ENCODE assay signal across 22 cellular contexts in genomic region chr6:42220754-42221153, GRCh38. TPM values are rescaled to one million over a fixed set of nuclear protein-coding genes. Genes with fewer than 3 reads are reported as not detected.
DNase-seq lines count a peak whose midpoint lies in the region; ATAC-seq, FAIRE-seq and TF ChIP-seq lines count a peak whose summit lies in the region.
"Had no signal": no experiment of that assay in that cellular context is flagged by ENCODE, and none has a peak within 500 bp of the region (broad histone marks: within the 10 kb centered on the region; RNA-seq: fewer than 3 reads in every experiment).

No MANE protein-coding gene starts in this region.

- H4K12ac ChIP-seq in trophoblast cell (ENCODE audit: low read depth, low read length), result no peak overlapping the region

- no peak for ATAC-seq in activated T-cell treated with anti-CD3 and anti-CD28 coated beads, Interleukin-2, amount 50 U/mL, for 72 hours (replicated peaks in 1 of 2)
- no peak for ATAC-seq in activated T-cell treated with anti-CD3 and anti-CD28 coated beads, Interleukin-2, amount 50 U/mL, for 4 hours

- peak overlapping the region; percentile 2 for H3K27ac Mint-ChIP-seq in activated T-cell treated with anti-CD3 and anti-CD28 coated beads, Interleukin-2, amount 50 U/mL, for 72 hours
- peak overlapping the region; percentile 5 for H3K27ac Mint-ChIP-seq in astrocyte (ENCODE audit: unreplicated experiment)
- H3K27ac Mint-ChIP-seq: CD14-positive monocyte had no signal

- H3K9me3 ChIP-seq in HEK293 (ENCODE audit: control insufficient read depth, insufficient read depth, low read depth, low read length) (no peaks in the 10 kb centered on the region), astrocyte (ENCODE audit: insufficient read depth, low read depth, low read length) (no peaks in the 10 kb centered on the region), trophoblast cell (ENCODE audit: insufficient read depth, low read depth, low read length) (peaks cover 1% of the 10 kb centered on the region)

- H3K4me2 ChIP-seq in astrocyte (ENCODE audit: low read length) (no peak overlapping the region), trophoblast cell (ENCODE audit: low read length) (no peak overlapping the region)

- H4K91ac ChIP-seq in trophoblast cell (ENCODE audit: low read depth, low read length), result peak overlapping the region; percentile 5

- peak overlapping the region in 1 of 2 donors; percentile 5 for H3K4me3 Mint-ChIP-seq in activated T-cell treated with anti-CD3 and anti-CD28 coated beads, Interleukin-2, amount 50 U/mL, for 72 hours
- H3K4me3 Mint-ChIP-seq in activated T-cell treated with anti-CD3 and anti-CD28 coated beads, Interleukin-2, amount 50 U/mL, for 4 hours, result no peak overlapping the region
- H3K4me3 Mint-ChIP-seq in astrocyte (ENCODE audit: unreplicated experiment), result no peak overlapping the region
- H3K4me3 Mint-ChIP-seq: CD14-positive monocyte had no signal

- H3K36me3 Mint-ChIP-seq in activated T-cell treated with anti-CD3 and anti-CD28 coated beads, Interleukin-2, amount 50 U/mL, for 72 hours (ENCODE audit: insufficient read depth in 2 of 2), result peaks cover 3 to 4% of the 10 kb centered on the region in 2 donors
- H3K36me3 Mint-ChIP-seq in activated T-cell treated with anti-CD3 and anti-CD28 coated beads, Interleukin-2, amount 50 U/mL, for 4 hours (ENCODE audit: insufficient read depth), result peaks cover 3% of the 10 kb centered on the region
- H3K36me3 Mint-ChIP-seq in astrocyte (ENCODE audit: low read depth, unreplicated experiment), result no peaks in the 10 kb centered on the region

- no peak overlapping the region for H2BK120ac ChIP-seq in trophoblast cell (ENCODE audit: insufficient read depth, low read length, poor library complexity)

- CTCF ChIA-PET in HEK293 (lab: Yijun Ruan, JAX), result interaction anchor here (0.6 kb wide), 2 partner anchors 316 to 337 kb away, joined by 3 to 4 read pairs; no protein-coding TSS in a partner anchor

- DNase-seq in activated T-cell treated with anti-CD3 and anti-CD28 coated beads, Interleukin-2, amount 50 U/mL, for 72 hours, result peak in 1 of 2 donors; percentile 28
- DNase-seq in activated T-cell treated with anti-CD3 and anti-CD28 coated beads, Interleukin-2, amount 50 U/mL, for 4 hours, result no peak
- DNase-seq in astrocyte (ENCODE audit: low read depth) (no peak), trophoblast cell (no peak), SHP77 (lab: John Stamatoyannopoulos, UW) (no peak), D341Med (ENCODE audit: low spot score) (no peak)
- DNase-seq: ACHN, AML-193, COR-L47, DMS53, IMR-90, NCI-H1417, NCI-H187 treated with DMSO at 0.1 percent for 48 hours, NCI-H446, NCI-H69 had no signal

- peak overlapping the region; percentile 3 for H2BK12ac ChIP-seq in trophoblast cell (ENCODE audit: low read length)

- H3K23ac ChIP-seq in trophoblast cell (ENCODE audit: low read length), result no peak overlapping the region

- H3K9me3 Mint-ChIP-seq in activated T-cell treated with anti-CD3 and anti-CD28 coated beads, Interleukin-2, amount 50 U/mL, for 72 hours, result no peaks in the 10 kb centered on the region
- H3K9me3 Mint-ChIP-seq in activated T-cell treated with anti-CD3 and anti-CD28 coated beads, Interleukin-2, amount 50 U/mL, for 4 hours, result no peaks in the 10 kb centered on the region
- H3K9me3 Mint-ChIP-seq in astrocyte (ENCODE audit: unreplicated experiment), result no peaks in the 10 kb centered on the region

- no peak overlapping the region for H3K14ac ChIP-seq in trophoblast cell (ENCODE audit: low read length)

- H2AFZ ChIP-seq in astrocyte (ENCODE audit: low read depth, low read length), result no peak overlapping the region
- no peak overlapping the region for H2AFZ ChIP-seq in trophoblast cell (ENCODE audit: insufficient read depth, low read length, poor library complexity)

- TF ChIP-seq CTCF in HEK293 (tag by site-specific recombination; IDR thresholded peaks at IDR 0.05) (no peak), astrocyte (IDR thresholded peaks at IDR 0.05; ENCODE audit: insufficient read depth, low read depth, low read length) (no peak)

- peaks cover 49% of the 10 kb centered on the region for H3K4me1 Mint-ChIP-seq in activated T-cell treated with anti-CD3 and anti-CD28 coated beads, Interleukin-2, amount 50 U/mL, for 72 hours (ENCODE audit: low read depth)
- peaks cover 27% of the 10 kb centered on the region for H3K4me1 Mint-ChIP-seq in activated T-cell treated with anti-CD3 and anti-CD28 coated beads, Interleukin-2, amount 50 U/mL, for 4 hours (ENCODE audit: low read depth)
- peaks cover 17% of the 10 kb centered on the region for H3K4me1 Mint-ChIP-seq in astrocyte (ENCODE audit: low read depth, unreplicated experiment)

- H3K79me2 ChIP-seq in astrocyte (ENCODE audit: insufficient read depth, low read length) (peaks cover 13% of the 10 kb centered on the region), trophoblast cell (ENCODE audit: control insufficient read depth, insufficient read depth, low read length, poor library complexity) (no peaks in the 10 kb centered on the region)

- H2BK5ac ChIP-seq in trophoblast cell (ENCODE audit: low read depth, low read length, poor library complexity), result no peak overlapping the region

- POLR2A ChIA-PET in HEK293 (lab: Yijun Ruan, JAX), result no interaction called here

- H4K20me1 ChIP-seq in astrocyte (ENCODE audit: insufficient read depth, low read length), result no peaks in the 10 kb centered on the region

- no peak overlapping the region for H4K8ac ChIP-seq in trophoblast cell (ENCODE audit: low read depth, low read length)

- no peak overlapping the region for H3K18ac ChIP-seq in trophoblast cell (ENCODE audit: low read length)

- H3K4me1 ChIP-seq in HEK293 (ENCODE audit: control insufficient read depth, insufficient read depth, low read length) (peaks cover 6% of the 10 kb centered on the region; the same call in 1 of the 2 replicates), astrocyte (ENCODE audit: insufficient read depth, low read length) (peaks cover 16% of the 10 kb centered on the region), trophoblast cell (ENCODE audit: control insufficient read depth in 1 of 2, insufficient read depth in 2 of 2, low read length in 2 of 2) (no peaks in the 10 kb centered on the region)

- H3K4me3 ChIP-seq in HEK293 (ENCODE audit: low read depth, low read length) (no peak overlapping the region), astrocyte (ENCODE audit: insufficient read depth, low read depth, low read length) (no peak overlapping the region), trophoblast cell (ENCODE audit: low read depth, low read length) (no peak overlapping the region)
- H3K4me3 ChIP-seq: SK-N-MC had no signal

- H3K36me3 ChIP-seq in HEK293 (ENCODE audit: control insufficient read depth in 2 of 2, insufficient read depth in 1 of 2, low read length in 2 of 2), result no peaks in the 10 kb centered on the region; a peak in 1 of 3 replicates
- no peaks in the 10 kb centered on the region for H3K36me3 ChIP-seq in astrocyte (ENCODE audit: insufficient read depth, low read length)
- H3K36me3 ChIP-seq in trophoblast cell (ENCODE audit: control insufficient read depth in 1 of 2, insufficient read depth in 2 of 2, low read length in 2 of 2), result no peaks in the 10 kb centered on the region

- WGBS in trophoblast cell (ENCODE audit: extremely low coverage, insufficient coverage, insufficient read length), result no CpG with 5 or more reads among the region's 7 CpGs

- no peak overlapping the region for H3K9ac ChIP-seq in astrocyte (ENCODE audit: low read length)
- no peak overlapping the region for H3K9ac ChIP-seq in trophoblast cell (ENCODE audit: low read length)

- H3K27me3 Mint-ChIP-seq in activated T-cell treated with anti-CD3 and anti-CD28 coated beads, Interleukin-2, amount 50 U/mL, for 72 hours (ENCODE audit: low read depth), result no peaks in the 10 kb centered on the region
- no peaks in the 10 kb centered on the region for H3K27me3 Mint-ChIP-seq in activated T-cell treated with anti-CD3 and anti-CD28 coated beads, Interleukin-2, amount 50 U/mL, for 4 hours (ENCODE audit: low read depth)
- no peaks in the 10 kb centered on the region for H3K27me3 Mint-ChIP-seq in astrocyte (ENCODE audit: low read depth, unreplicated experiment)

- FAIRE-seq in astrocyte (lab: Jason Lieb, UNC), result no peak
- FAIRE-seq: GM19239, H54 had no signal

- H3K27ac ChIP-seq in HEK293 (ENCODE audit: extremely low read depth, low read depth, low read length), result no peak overlapping the region
- no peak overlapping the region for H3K27ac ChIP-seq in astrocyte (ENCODE audit: low read depth, low read length)
- no peak overlapping the region for H3K27ac ChIP-seq in trophoblast cell (ENCODE audit: low read depth, low read length)
- H3K27ac ChIP-seq: SK-N-MC had no signal

- H3K27me3 ChIP-seq in astrocyte (ENCODE audit: insufficient read depth, low read length) (no peaks in the 10 kb centered on the region), trophoblast cell (ENCODE audit: insufficient read depth, low read length) (no peaks in the 10 kb centered on the region)

- peak overlapping the region; percentile 46 for H2AK5ac ChIP-seq in trophoblast cell (ENCODE audit: low read length)

- H3K4ac ChIP-seq in trophoblast cell (ENCODE audit: low read depth, low read length), result no peak overlapping the region

- H3K79me1 ChIP-seq in trophoblast cell (ENCODE audit: low read length), result peaks cover 2% of the 10 kb centered on the region

TF ChIP-seq in HEK293, 187 proteins besides CTCF, POLR2A, EP300 and RAD21:
- TF ChIP-seq ZNF341 (tag by site-specific recombination; IDR thresholded peaks at IDR 0.05; ENCODE audit: low read depth) (peak; percentile 58), MEIS1 (CRISPR knock-in tag; IDR thresholded peaks at IDR 0.05; ENCODE audit: borderline replicate concordance) (no peak), ZNF544 (tag by site-specific recombination; IDR thresholded peaks at IDR 0.05) (no peak)

RNA-seq across cellular contexts. Expression of gene MRPS10, which starts 3.1 kb away (rescaled TPM):
- total RNA-seq in activated T-cell treated with anti-CD3 and anti-CD28 coated beads, Interleukin-2, amount 50 U/mL, for 72 hours, result 10 to 100 TPM; 39.0 to 39.8 TPM
- 10 to 100 TPM; 49.7 to 54.1 (median 52.1) TPM for total RNA-seq in activated T-cell treated with anti-CD3 and anti-CD28 coated beads, Interleukin-2, amount 50 U/mL, for 4 hours
- total RNA-seq in astrocyte, result 32.1 and 32.5 TPM in 2 replicates
- 21.6 and 21.9 TPM in 2 replicates for polyA plus RNA-seq in trophoblast cell (2013)

RNA-seq across cellular contexts. Expression of gene GUCA1B, which starts 26.0 kb away (rescaled TPM):
- total RNA-seq in activated T-cell treated with anti-CD3 and anti-CD28 coated beads, Interleukin-2, amount 50 U/mL, for 72 hours, result 1 to 10 TPM; 4.8 to 6.5 TPM
- total RNA-seq in activated T-cell treated with anti-CD3 and anti-CD28 coated beads, Interleukin-2, amount 50 U/mL, for 4 hours, result 1 to 10 TPM in 2 of 3 donors, under 1 TPM in 1; 0.47 to 1.8 (median 1.2) TPM
- 2.0 and 2.3 TPM in 2 replicates for total RNA-seq in astrocyte
- polyA plus RNA-seq in trophoblast cell (2013), result 0.32 and 0.42 TPM in 2 replicates

RNA-seq across cellular contexts. Expression of gene GUCA1A, which starts 47.6 kb away (rescaled TPM):
- total RNA-seq in activated T-cell treated with anti-CD3 and anti-CD28 coated beads, Interleukin-2, amount 50 U/mL, for 72 hours, result under 1 TPM; 0.14 to 0.21 TPM
- total RNA-seq in activated T-cell treated with anti-CD3 and anti-CD28 coated beads, Interleukin-2, amount 50 U/mL, for 4 hours, result not detected
- total RNA-seq in astrocyte, result 0.45 and 0.79 TPM in 2 replicates
- 1.2 and 1.7 TPM in 2 replicates for polyA plus RNA-seq in trophoblast cell (2013)
- total RNA-seq: LHCN-M2, OCI-LY7 had no signal
- polyA plus RNA-seq: CD14-positive monocyte had no signal
